ENCODE assay signal across 8 cellular contexts in the genomic region with DNA sequence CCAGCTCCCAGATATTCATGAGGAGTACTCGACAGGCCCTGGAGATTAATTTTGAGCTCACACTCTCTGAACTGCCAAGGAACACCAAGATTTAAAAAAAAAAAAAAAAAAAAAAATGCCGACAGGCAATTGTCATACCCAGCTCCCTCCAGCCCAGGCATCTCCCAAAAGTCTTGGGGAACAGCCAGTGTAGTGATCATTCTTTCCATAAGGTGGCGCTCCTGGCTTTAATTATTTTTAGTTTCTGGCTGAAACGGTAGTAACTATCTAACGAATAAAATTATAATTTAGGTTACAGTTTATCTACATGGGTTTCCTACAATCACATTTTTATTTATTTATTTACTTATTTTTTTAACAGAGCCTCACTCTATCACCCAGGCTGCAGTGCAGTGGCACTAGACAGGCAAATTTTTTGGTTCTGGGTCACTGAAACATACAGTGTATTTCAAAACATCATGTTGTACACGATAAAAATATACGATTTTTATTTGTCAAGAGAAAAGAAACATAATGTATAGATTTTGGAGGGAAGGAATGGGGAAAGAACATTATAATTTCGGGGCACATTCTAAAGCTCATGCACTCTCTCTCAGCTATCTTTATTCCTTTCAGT.
DNase-seq lines count a peak whose midpoint lies in the region; ATAC-seq and TF ChIP-seq lines count a peak whose summit lies in the region.

No MANE protein-coding gene starts in this region.

- no peaks in the 10 kb centered on the region for H3K27me3 Mint-ChIP-seq in natural killer cell treated with Interleukin-12 subunit alpha and Interleukin-12 subunit beta and Interleukin-15 and Interleukin-18, amount 100 ng/mL, for 72 hours

- CTCF ChIA-PET in AG04449 (lab: Yijun Ruan, JAX) (interaction anchor here (0.6 to 5.8 kb wide), 24 partner anchors 9 to 1690 kb away, joined by 3 to 94 read pairs (median 4); partner anchors contain the start of gene SLC25A26), GM10248 (lab: Yijun Ruan, JAX) (interaction anchor here (0.8 to 4.3 kb wide), 14 partner anchors 8 to 1201 kb away, joined by 3 to 26 read pairs (median 4); no protein-coding TSS in a partner anchor)

- peaks cover 0 to 11% (median 0%) of the 10 kb centered on the region in 7 donors for H3K27me3 ChIP-seq in spleen (replicated peaks in 1 of 7)

- WGBS in spleen, 5 donors: 31 to 38% (median 33%) methylated on average over 8 of the region's 8 CpGs

- H3K27ac ChIP-seq in spleen: no peak overlapping the region

- no peak overlapping the region for H3K27ac Mint-ChIP-seq in natural killer cell treated with Interleukin-12 subunit alpha and Interleukin-12 subunit beta and Interleukin-15 and Interleukin-18, amount 100 ng/mL, for 72 hours

- ATAC-seq in natural killer cell treated with Interleukin-12 subunit alpha and Interleukin-12 subunit beta and Interleukin-15 and Interleukin-18, amount 100 ng/mL, for 72 hours: no peak

- H3K4me3 ChIP-seq in AG04449 (ENCODE audit: low read depth, low read length) (no peak overlapping the region), spleen (no peak overlapping the region)

- peak; percentile 45 for TF ChIP-seq CTCF in AG04449 (IDR thresholded peaks at IDR 0.05; ENCODE audit: insufficient read depth, low read length, missing control alignments)
- peak; percentile 48 for TF ChIP-seq CTCF in GM10248 (IDR thresholded peaks at IDR 0.05; ENCODE audit: control extremely low read depth, extremely low read depth, low read depth, missing control alignments)
- TF ChIP-seq CTCF in spleen (IDR thresholded peaks at IDR 0.05 in 8 of 11, conservative IDR thresholded peaks at IDR 0.05 in 3 of 11): peak; percentile 17 to 67 (median 45)

- DNase-seq in AG04449 (ENCODE audit: low read depth, low spot score): no peak
- peak; percentile 28 for DNase-seq in GM10248 (ENCODE audit: extremely low spot score)
- peak; percentile 6 for DNase-seq in NCI-H2171 (lab: John Stamatoyannopoulos, UW)
- DNase-seq in anterior cingulate cortex (lab: John Stamatoyannopoulos, UW): peak in 43 of 58 donors; percentile 1 to 71 (median 20)
- DNase-seq in hepatic stellate cell (ENCODE audit: low spot score): peak; percentile 58
- DNase-seq in spleen: no peak
- DNase-seq in natural killer cell treated with Interleukin-12 subunit alpha and Interleukin-12 subunit beta and Interleukin-15 and Interleukin-18, amount 100 ng/mL, for 72 hours (ENCODE audit: low spot score): no peak
- DNase-seq in activated effector memory CD4-positive, alpha-beta T cell treated with anti-CD3 and anti-CD28 coated beads, Interleukin-2, amount 50 U/mL, for 16 hours: no peak

- intact Hi-C loops in spleen (cut with DNase I; ENCODE audit: low total_unique reads): no loop called here

- TF ChIP-seq POLR2A in spleen (IDR thresholded peaks at IDR 0.05): no peak

- POLR2A ChIA-PET in AG04449 (lab: Yijun Ruan, JAX) (no interaction called here), GM10248 (lab: Yijun Ruan, JAX) (no interaction called here)

- H3K4me1 ChIP-seq in spleen: peaks cover 0 to 12% (median 4%) of the 10 kb centered on the region in 6 donors

- no peak overlapping the region for H3K4me3 Mint-ChIP-seq in natural killer cell treated with Interleukin-12 subunit alpha and Interleukin-12 subunit beta and Interleukin-15 and Interleukin-18, amount 100 ng/mL, for 72 hours

- no peaks in the 10 kb centered on the region for H3K4me1 Mint-ChIP-seq in natural killer cell treated with Interleukin-12 subunit alpha and Interleukin-12 subunit beta and Interleukin-15 and Interleukin-18, amount 100 ng/mL, for 72 hours (ENCODE audit: low read depth in 2 of 2)

- no peaks in the 10 kb centered on the region for H3K9me3 ChIP-seq in spleen

- no peaks in the 10 kb centered on the region for H3K36me3 Mint-ChIP-seq in natural killer cell treated with Interleukin-12 subunit alpha and Interleukin-12 subunit beta and Interleukin-15 and Interleukin-18, amount 100 ng/mL, for 72 hours

- no peaks in the 10 kb centered on the region for H3K9me3 Mint-ChIP-seq in natural killer cell treated with Interleukin-12 subunit alpha and Interleukin-12 subunit beta and Interleukin-15 and Interleukin-18, amount 100 ng/mL, for 72 hours

- H3K36me3 ChIP-seq in spleen: peaks cover 0 to 45% (median 3%) of the 10 kb centered on the region in 6 donors

Comparison
In these comparisons a context has a peak if more than half of its experiments do, and no peak if none do; other contexts are left out.
1. DNase-seq: peak in GM10248 (single experiment), NCI-H2171 (single experiment), anterior cingulate cortex (43 of 58) and hepatic stellate cell (single experiment); none in AG04449 (single experiment), spleen (single experiment), natural killer cell treated with Interleukin-12 subunit alpha and Interleukin-12 subunit beta and Interleukin-15 and Interleukin-18, amount 100 ng/mL, for 72 hours (single experiment) and activated effector memory CD4-positive, alpha-beta T cell treated with anti-CD3 and anti-CD28 coated beads, Interleukin-2, amount 50 U/mL, for 16 hours (single experiment).
2. Peak in every context shown above with its lines, with median percentiles within 50 percentile points of each other: CTCF ChIP-seq.